Comparison of ENCODE assay signal across 12 cellular contexts in genomic region chr3:37245003-37245402, GRCh38. TPM values are rescaled to one million over a fixed set of nuclear protein-coding genes. Genes with fewer than 3 reads are reported as not detected.
DNase-seq lines count a peak whose midpoint lies in the region; ATAC-seq and TF ChIP-seq lines count a peak whose summit lies in the region.
"Had no signal": no experiment of that assay in that cellular context is flagged by ENCODE, and none has a peak within 500 bp of the region (broad histone marks: within the 10 kb centered on the region; RNA-seq: fewer than 3 reads in every experiment).

No MANE protein-coding gene starts in this region.

- H3K4me2 ChIP-seq in hepatocyte (peak overlapping the region; percentile 82), smooth muscle cell (peak overlapping the region; percentile 89)

- H3K79me2 ChIP-seq in hepatocyte (peaks cover 78% of the 10 kb centered on the region), smooth muscle cell (ENCODE audit: low read depth) (peaks cover 62% of the 10 kb centered on the region)

- peak overlapping the region; percentile 98 for H3K9ac ChIP-seq in smooth muscle cell (ENCODE audit: low read depth)

- DNase-seq in activated CD4-positive, alpha-beta T cell treated with anti-CD3 and anti-CD28 coated beads for 36 hours = no peak
- DNase-seq in activated CD4-positive, alpha-beta T cell treated with anti-CD3 and anti-CD28 coated beads, Interleukin-2, amount 50 U/mL, for 1 hour = no peak
- DNase-seq in T-cell (no peak), hepatocyte (ENCODE audit: low spot score) (no peak), smooth muscle cell (lab: John Stamatoyannopoulos, UW; ENCODE audit: unreplicated experiment) (no peak), tibial nerve (ENCODE audit: low spot score in 2 of 2) (no peak), NCI-H1417 treated with DMSO at 0.1 percent for 48 hours (lab: John Stamatoyannopoulos, UW) (no peak), body of pancreas (no peak)
- DNase-seq: AML-193, NCI-H2081 treated with DMSO at 0.1 percent for 48 hours, occipital lobe had no signal

- peaks cover 23% of the 10 kb centered on the region for H3K4me1 ChIP-seq in hepatocyte (ENCODE audit: insufficient read depth)
- peaks cover 12% of the 10 kb centered on the region for H3K4me1 ChIP-seq in smooth muscle cell (ENCODE audit: low read depth)
- H3K4me1 ChIP-seq in tibial nerve = peaks cover 4 to 67% (median 24%) of the 10 kb centered on the region in 4 donors
- peaks cover 67% of the 10 kb centered on the region for H3K4me1 ChIP-seq in body of pancreas

- no peaks in the 10 kb centered on the region for H3K36me3 ChIP-seq in hepatocyte (replicated peaks; ENCODE audit: insufficient read depth, low read depth)
- H3K36me3 ChIP-seq in smooth muscle cell (ENCODE audit: low read depth) = no peaks in the 10 kb centered on the region
- no peaks in the 10 kb centered on the region for H3K36me3 ChIP-seq in tibial nerve
- no peaks in the 10 kb centered on the region for H3K36me3 ChIP-seq in body of pancreas (replicated peaks in 1 of 2; ENCODE audit: insufficient read depth in 1 of 2, low read depth in 2 of 2)

- POLR2A ChIA-PET in activated CD4-positive, alpha-beta T cell treated with anti-CD3 and anti-CD28 coated beads for 36 hours (lab: Charles Lee) = no interaction called here
- POLR2A ChIA-PET in T-cell (lab: Charles Lee) = interaction anchor here (0.7 to 1.1 kb wide), 3 partner anchors 79 to 256 kb away, joined by 3 to 5 read pairs (median 3); partner anchors contain the start of genes EPM2AIP1 (in 1 of the 2) and MLH1 (in 1 of the 2)

- H3K36me3 Mint-ChIP-seq in activated CD4-positive, alpha-beta T cell treated with anti-CD3 and anti-CD28 coated beads for 36 hours (ENCODE audit: low read depth) = peaks cover 6% of the 10 kb centered on the region
- peaks cover 5% of the 10 kb centered on the region for H3K36me3 Mint-ChIP-seq in T-cell

- peak overlapping the region; percentile 99 for H3K27ac ChIP-seq in hepatocyte
- H3K27ac ChIP-seq in smooth muscle cell (ENCODE audit: low read depth) = peak overlapping the region; percentile 98
- peak overlapping the region in 1 of 4 donors; percentile 98 for H3K27ac ChIP-seq in tibial nerve
- peak overlapping the region in 1 of 4 donors; percentile 87 for H3K27ac ChIP-seq in body of pancreas

- TF ChIP-seq POLR2A in tibial nerve (IDR thresholded peaks at IDR 0.05) = no peak
- TF ChIP-seq POLR2A in body of pancreas (IDR thresholded peaks at IDR 0.05) = no peak

- no peak for TF ChIP-seq EP300 in tibial nerve (IDR thresholded peaks at IDR 0.05)

- H3F3A ChIP-seq in smooth muscle cell (ENCODE audit: low read depth) = no peaks in the 10 kb centered on the region

- TF ChIP-seq CTCF in hepatocyte (IDR thresholded peaks at IDR 0.05; ENCODE audit: poor library complexity) = no peak
- no peak for TF ChIP-seq CTCF in smooth muscle cell (IDR thresholded peaks at IDR 0.05; ENCODE audit: borderline replicate concordance, insufficient read depth, poor library complexity, severe bottlenecking)
- no peak for TF ChIP-seq CTCF in tibial nerve (IDR thresholded peaks at IDR 0.05)
- no peak for TF ChIP-seq CTCF in body of pancreas (IDR thresholded peaks at IDR 0.05)

- peaks cover 57% of the 10 kb centered on the region for H4K20me1 ChIP-seq in hepatocyte (ENCODE audit: insufficient read depth, poor library complexity, severe bottlenecking)
- H4K20me1 ChIP-seq in smooth muscle cell (ENCODE audit: low read depth) = peaks cover 59% of the 10 kb centered on the region

- WGBS in hepatocyte (ENCODE audit: low lambda C conversion rate, missing lambda C conversion rate) = 59% methylated on average over 3 of the region's 3 CpGs
- 87% methylated on average over 3 of the region's 3 CpGs for WGBS in smooth muscle cell (ENCODE audit: low lambda C conversion rate)
- WGBS in tibial nerve, 2 donors = 87 to 90% methylated on average over 3 of the region's 3 CpGs
- WGBS in body of pancreas, 2 donors = 34 to 42% methylated on average over 3 of the region's 3 CpGs

- intact Hi-C loops in activated CD4-positive, alpha-beta T cell treated with anti-CD3 and anti-CD28 coated beads for 36 hours (cut with DNase I, micrococcal nuclease) = no loop called here
- intact Hi-C loops in body of pancreas (cut with DNase I) = no loop called here

- no peaks in the 10 kb centered on the region for H3K9me2 ChIP-seq in hepatocyte (replicated peaks; ENCODE audit: insufficient read depth)

- no peak overlapping the region for H2AFZ ChIP-seq in hepatocyte
- H2AFZ ChIP-seq in smooth muscle cell (ENCODE audit: low read depth) = no peak overlapping the region

- H3K4me3 ChIP-seq in hepatocyte = peak overlapping the region; percentile 85
- peak overlapping the region; percentile 78 for H3K4me3 ChIP-seq in smooth muscle cell
- H3K4me3 ChIP-seq in tibial nerve = peak overlapping the region in 2 of 4 donors; percentile 74
- no peak overlapping the region for H3K4me3 ChIP-seq in body of pancreas

- CTCF ChIA-PET in activated CD4-positive, alpha-beta T cell treated with anti-CD3 and anti-CD28 coated beads for 36 hours (lab: Charles Lee) = interaction anchor here (0.7 to 1.9 kb wide), 3 partner anchors 10 to 33 kb away, joined by 3 to 7 read pairs (median 5); no protein-coding TSS in a partner anchor
- CTCF ChIA-PET in T-cell (lab: Charles Lee) = interaction anchor here in 1 of 2 donors (0.8 to 1.2 kb wide), 5 partner anchors 10 to 611 kb away, joined by 3 to 4 read pairs (median 3); no protein-coding TSS in a partner anchor

- H3K4me3 Mint-ChIP-seq in activated CD4-positive, alpha-beta T cell treated with anti-CD3 and anti-CD28 coated beads for 36 hours = peak overlapping the region; percentile 98
- H3K4me3 Mint-ChIP-seq in T-cell = peak overlapping the region; percentile 92 to 95 (median 94)

- H3K9me3 ChIP-seq in hepatocyte (ENCODE audit: low read depth) (no peaks in the 10 kb centered on the region), smooth muscle cell (replicated peaks; ENCODE audit: low read depth) (no peaks in the 10 kb centered on the region), tibial nerve (no peaks in the 10 kb centered on the region), body of pancreas (no peaks in the 10 kb centered on the region)

- no peaks in the 10 kb centered on the region for H3K27me3 ChIP-seq in hepatocyte
- no peaks in the 10 kb centered on the region for H3K27me3 ChIP-seq in smooth muscle cell (ENCODE audit: low read depth)
- no peaks in the 10 kb centered on the region for H3K27me3 ChIP-seq in tibial nerve
- H3K27me3 ChIP-seq in body of pancreas = no peaks in the 10 kb centered on the region

- no peaks in the 10 kb centered on the region for H3K27me3 Mint-ChIP-seq in activated CD4-positive, alpha-beta T cell treated with anti-CD3 and anti-CD28 coated beads for 36 hours
- no peaks in the 10 kb centered on the region for H3K27me3 Mint-ChIP-seq in T-cell
- H3K27me3 Mint-ChIP-seq: dendritic cell treated with granulocyte-macrophage colony-stimulating factor and Interleukin-4, amounts not matched to agents 40 ng/mL and 50 ng/mL, for 4 days had no signal

- H3K4me1 Mint-ChIP-seq in activated CD4-positive, alpha-beta T cell treated with anti-CD3 and anti-CD28 coated beads for 36 hours = peaks cover 57% of the 10 kb centered on the region
- peaks cover 68 to 70% (median 68%) of the 10 kb centered on the region in 3 donors for H3K4me1 Mint-ChIP-seq in T-cell

- no peak overlapping the region for H3K27ac Mint-ChIP-seq in activated CD4-positive, alpha-beta T cell treated with anti-CD3 and anti-CD28 coated beads for 36 hours
- no peak overlapping the region for H3K27ac Mint-ChIP-seq in T-cell

- no peaks in the 10 kb centered on the region for H3K9me3 Mint-ChIP-seq in activated CD4-positive, alpha-beta T cell treated with anti-CD3 and anti-CD28 coated beads for 36 hours (ENCODE audit: low read depth)
- no peaks in the 10 kb centered on the region for H3K9me3 Mint-ChIP-seq in T-cell
- H3K9me3 Mint-ChIP-seq: dendritic cell treated with granulocyte-macrophage colony-stimulating factor and Interleukin-4, amounts not matched to agents 40 ng/mL and 50 ng/mL, for 4 days had no signal

- ATAC-seq in activated CD4-positive, alpha-beta T cell treated with anti-CD3 and anti-CD28 coated beads for 36 hours = no peak
- ATAC-seq in T-cell (replicated peaks in 1 of 4) = no peak
- no peak for ATAC-seq in body of pancreas

RNA-seq across cellular contexts. Expression of gene GOLGA4, which starts 1.9 kb away (rescaled TPM):
- total RNA-seq in activated CD4-positive, alpha-beta T cell treated with anti-CD3 and anti-CD28 coated beads for 36 hours = 10 to 100 TPM; 30.7 to 32.1 TPM
- 10 to 100 TPM; 48.8 to 57.2 (median 52.7) TPM for total RNA-seq in T-cell
- 77.9 and 82.7 TPM in 2 replicates for total RNA-seq in hepatocyte
- polyA plus RNA-seq in hepatocyte = 52.8 and 68.8 TPM in 2 replicates
- 95.7 and 103 TPM in 2 replicates for total RNA-seq in smooth muscle cell
- 53.8 and 71.2 TPM in 2 replicates for polyA plus RNA-seq in smooth muscle cell
- 100 to 1,000 TPM in 3 of 4 donors, 10 to 100 TPM in 1; 66.8 to 104 (median 103) TPM for total RNA-seq in tibial nerve
- 10 to 100 TPM; 58.4 to 99.2 TPM for total RNA-seq in body of pancreas

Comparison
In these comparisons a context has a peak if more than half of its experiments do, and no peak if none do; other contexts are left out.
1. H3K4me3 ChIP-seq: peak in hepatocyte (single experiment) and smooth muscle cell (single experiment); none in body of pancreas (0 of 2).